Comparison of ENCODE assay signal across 20 cellular contexts in the genomic region with DNA sequence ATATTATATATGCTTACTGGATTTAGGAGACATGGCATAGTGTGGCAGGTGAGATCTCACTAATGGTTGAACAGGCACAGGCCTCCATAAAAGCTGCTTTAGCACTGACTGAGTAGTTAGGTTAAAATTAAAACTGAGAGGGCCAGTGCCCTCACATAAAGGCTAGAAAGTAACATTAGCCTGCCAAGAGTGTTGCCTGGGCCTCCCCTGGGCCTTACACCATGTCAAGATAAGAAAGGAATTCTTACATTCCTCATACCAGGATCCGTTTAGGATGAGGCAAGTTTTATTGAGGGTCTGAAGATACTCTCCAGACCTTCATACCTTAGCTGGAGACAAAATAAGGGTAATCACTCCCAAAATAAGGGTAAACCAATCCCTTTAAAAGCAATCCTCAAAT.
"Had no signal": no experiment of that assay in that cellular context is flagged by ENCODE, and none has a peak within 500 bp of the region (broad histone marks: within the 10 kb centered on the region; RNA-seq: fewer than 3 reads in every experiment).

No MANE protein-coding gene starts in this region.

- H3K36me3 ChIP-seq: esophagus squamous epithelium, SJCRH30, spleen, tibial artery, WERI-Rb-1 had no signal

- H3K27me3 Mint-ChIP-seq: brain; progenitor cell of endocrine pancreas; stimulated activated memory B cell treated with anti-CD40 and anti-IgM and Interleukin-4, amounts not matched to agents 10 μg/mL and 1 μg/mL and 100 μg/mL, for 72 hours had no signal

- H3K4me1 ChIP-seq: esophagus squamous epithelium, spleen, tibial artery had no signal

- H3K27me3 ChIP-seq: dorsolateral prefrontal cortex, esophagus squamous epithelium, SJCRH30, spleen, tibial artery had no signal

- H3K4me3 Mint-ChIP-seq: activated CD8-positive, alpha-beta T cell treated with anti-CD3 and anti-CD28 coated beads, Interleukin-2, amount 10 ng/mL, durations not matched to agents 7 days and 5 days; activated naive CD4-positive, alpha-beta T cell treated with anti-CD3 and anti-CD28 coated beads for 36 hours; activated T-helper 1 cell treated with anti-CD3 and anti-CD28 coated beads, Interleukin-12 subunit alpha, Interleukin-12 subunit beta, Interleukin-2, Interleukin-4 antibody, amounts not matched to agents 30 ng/mL and 10 ng/mL and 1 ng/mL, durations not matched to agents 14 hours and 24 hours and 36 hours; brain; natural killer cell; stimulated activated memory B cell treated with anti-CD40 and anti-IgM and Interleukin-4, amounts not matched to agents 10 μg/mL and 1 μg/mL and 100 μg/mL, for 72 hours had no signal

- H3K36me3 Mint-ChIP-seq: brain; stimulated activated memory B cell treated with anti-CD40 and anti-IgM and Interleukin-4, amounts not matched to agents 10 μg/mL and 1 μg/mL and 100 μg/mL, for 72 hours had no signal

- H3K27ac Mint-ChIP-seq: activated CD8-positive, alpha-beta T cell treated with anti-CD3 and anti-CD28 coated beads, Interleukin-2, amount 10 ng/mL, durations not matched to agents 7 days and 5 days; activated naive CD4-positive, alpha-beta T cell treated with anti-CD3 and anti-CD28 coated beads for 36 hours; activated T-helper 1 cell treated with anti-CD3 and anti-CD28 coated beads, Interleukin-12 subunit alpha, Interleukin-12 subunit beta, Interleukin-2, Interleukin-4 antibody, amounts not matched to agents 30 ng/mL and 10 ng/mL and 1 ng/mL, durations not matched to agents 14 hours and 24 hours and 36 hours; brain; natural killer cell; progenitor cell of endocrine pancreas; stimulated activated memory B cell treated with anti-CD40 and anti-IgM and Interleukin-4, amounts not matched to agents 10 μg/mL and 1 μg/mL and 100 μg/mL, for 72 hours had no signal

- H3K27ac ChIP-seq: dorsolateral prefrontal cortex, esophagus squamous epithelium, SJCRH30, spleen, tibial artery, WERI-Rb-1 had no signal

- H3K4me3 ChIP-seq: dorsolateral prefrontal cortex, esophagus squamous epithelium, lung, mucosa of descending colon, SJCRH30, spleen, tibial artery had no signal

- ATAC-seq: activated CD8-positive, alpha-beta T cell treated with anti-CD3 and anti-CD28 coated beads, Interleukin-2, amount 10 ng/mL, durations not matched to agents 7 days and 5 days; mucosa of descending colon; natural killer cell; sciatic nerve; stimulated activated memory B cell treated with anti-CD40 and anti-IgM and Interleukin-4, amounts not matched to agents 10 μg/mL and 1 μg/mL and 100 μg/mL, for 72 hours had no signal

- H3K4me1 Mint-ChIP-seq: brain; natural killer cell; stimulated activated memory B cell treated with anti-CD40 and anti-IgM and Interleukin-4, amounts not matched to agents 10 μg/mL and 1 μg/mL and 100 μg/mL, for 72 hours had no signal

- H3K9me3 Mint-ChIP-seq: activated T-helper 1 cell treated with anti-CD3 and anti-CD28 coated beads, Interleukin-12 subunit alpha, Interleukin-12 subunit beta, Interleukin-2, Interleukin-4 antibody, amounts not matched to agents 30 ng/mL and 10 ng/mL and 1 ng/mL, durations not matched to agents 14 hours and 24 hours and 36 hours; stimulated activated memory B cell treated with anti-CD40 and anti-IgM and Interleukin-4, amounts not matched to agents 10 μg/mL and 1 μg/mL and 100 μg/mL, for 72 hours had no signal

- DNase-seq: activated CD4-positive, alpha-beta T cell treated with anti-CD3 and anti-CD28 coated beads for 4 hours; activated CD8-positive, alpha-beta memory T cell treated with anti-CD3 and anti-CD28 coated beads, Interleukin-2, amount 50 U/mL, for 48 hours; activated CD8-positive, alpha-beta T cell treated with anti-CD3 and anti-CD28 coated beads, Interleukin-2, amount 10 ng/mL, durations not matched to agents 7 days and 5 days; activated naive CD4-positive, alpha-beta T cell treated with anti-CD3 and anti-CD28 coated beads for 36 hours; dorsolateral prefrontal cortex; esophagus squamous epithelium; mucosa of descending colon; natural killer cell; nucleus accumbens; spleen; stimulated activated CD4-positive, alpha-beta T cell treated with anti-CD3 and anti-CD28 coated beads, Interleukin-1b, Interleukin-23, amount 100 ng/mL, for 48 hours; tibial artery; WERI-Rb-1 had no signal

- H3K9me3 ChIP-seq: esophagus squamous epithelium, SJCRH30, tibial artery had no signal
